1 cellular context compared by ENCODE assay signal in the genomic region with DNA sequence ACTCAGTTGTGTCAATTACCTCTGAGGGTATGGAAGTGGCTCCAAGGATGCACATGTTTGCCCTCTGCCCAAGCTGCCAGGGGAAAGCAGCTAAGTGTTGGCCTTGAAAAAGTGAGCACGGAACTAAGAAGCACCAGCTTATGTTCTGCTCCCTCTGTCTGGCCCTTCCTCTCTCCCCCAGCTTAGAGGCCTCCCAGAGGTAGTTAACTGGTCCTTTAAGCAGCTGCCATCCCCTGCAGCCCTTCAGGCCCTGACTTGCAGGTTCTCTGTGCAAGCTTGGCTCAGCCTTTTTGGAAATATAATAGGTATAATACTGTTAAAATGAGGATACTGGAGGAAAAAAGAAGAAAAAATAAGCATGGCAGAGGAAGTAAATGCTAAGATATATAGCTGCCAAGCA.
A peak's percentile ranks its signal among the peaks of the same experiment; 100 is the strongest.
TF ChIP-seq lines count a peak whose summit lies in the region.

No MANE protein-coding gene starts in this region.

TF ChIP-seq in HEK293, 187 proteins besides CTCF, POLR2A, EP300 and RAD21 (continued from another document):
- TF ChIP-seq, protein P1, sequence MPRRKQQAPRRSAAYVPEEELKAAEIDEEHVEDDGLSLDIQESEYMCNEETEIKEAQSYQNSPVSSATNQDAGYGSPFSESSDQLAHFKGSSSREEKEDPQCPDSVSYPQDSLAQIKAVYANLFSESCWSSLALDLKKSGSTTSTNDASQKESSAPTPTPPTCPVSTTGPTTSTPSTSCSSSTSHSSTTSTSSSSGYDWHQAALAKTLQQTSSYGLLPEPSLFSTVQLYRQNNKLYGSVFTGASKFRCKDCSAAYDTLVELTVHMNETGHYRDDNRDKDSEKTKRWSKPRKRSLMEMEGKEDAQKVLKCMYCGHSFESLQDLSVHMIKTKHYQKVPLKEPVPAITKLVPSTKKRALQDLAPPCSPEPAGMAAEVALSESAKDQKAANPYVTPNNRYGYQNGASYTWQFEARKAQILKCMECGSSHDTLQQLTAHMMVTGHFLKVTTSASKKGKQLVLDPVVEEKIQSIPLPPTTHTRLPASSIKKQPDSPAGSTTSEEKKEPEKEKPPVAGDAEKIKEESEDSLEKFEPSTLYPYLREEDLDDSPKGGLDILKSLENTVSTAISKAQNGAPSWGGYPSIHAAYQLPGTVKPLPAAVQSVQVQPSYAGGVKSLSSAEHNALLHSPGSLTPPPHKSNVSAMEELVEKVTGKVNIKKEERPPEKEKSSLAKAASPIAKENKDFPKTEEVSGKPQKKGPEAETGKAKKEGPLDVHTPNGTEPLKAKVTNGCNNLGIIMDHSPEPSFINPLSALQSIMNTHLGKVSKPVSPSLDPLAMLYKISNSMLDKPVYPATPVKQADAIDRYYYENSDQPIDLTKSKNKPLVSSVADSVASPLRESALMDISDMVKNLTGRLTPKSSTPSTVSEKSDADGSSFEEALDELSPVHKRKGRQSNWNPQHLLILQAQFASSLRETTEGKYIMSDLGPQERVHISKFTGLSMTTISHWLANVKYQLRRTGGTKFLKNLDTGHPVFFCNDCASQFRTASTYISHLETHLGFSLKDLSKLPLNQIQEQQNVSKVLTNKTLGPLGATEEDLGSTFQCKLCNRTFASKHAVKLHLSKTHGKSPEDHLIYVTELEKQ (tag by site-specific recombination; IDR thresholded peaks at IDR 0.05; ENCODE audit: borderline replicate concordance): no peak
- TF ChIP-seq ZBTB17 (tag by site-specific recombination; IDR thresholded peaks at IDR 0.05): 0 out of 2 replicates have a peak, but pooled peaks have one; percentile 15
